ENCODE assay signal across 11 cellular contexts in the genomic region with DNA sequence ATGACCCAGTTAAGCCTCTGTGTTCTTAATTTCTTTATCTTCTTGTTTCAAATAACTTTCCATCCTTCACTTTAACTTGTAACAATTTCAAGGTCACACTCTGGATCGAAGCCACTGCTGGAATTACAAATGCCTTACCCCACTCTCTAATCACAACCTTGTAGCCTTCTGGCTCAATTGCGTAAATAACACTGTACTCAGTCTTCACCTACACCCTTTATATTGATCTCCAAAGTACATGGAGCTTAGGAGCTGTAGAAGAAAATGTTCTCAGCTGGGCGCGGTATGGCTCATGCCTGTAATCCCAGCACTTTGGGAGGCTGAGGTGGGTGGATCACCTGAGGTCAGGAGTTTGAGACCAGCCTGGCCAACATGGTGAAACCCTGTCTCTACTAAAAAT.
"Had no signal": no experiment of that assay in that cellular context is flagged by ENCODE, and none has a peak within 500 bp of the region (broad histone marks: within the 10 kb centered on the region; RNA-seq: fewer than 3 reads in every experiment).

No MANE protein-coding gene starts in this region.

- H3K4me1 ChIP-seq: HAP-1 had no signal

- H3K36me3 ChIP-seq: HAP-1 had no signal

- ATAC-seq: GM23338, HCT116 had no signal

- H3K4me3 ChIP-seq: GM23248, GM23338, HAP-1 had no signal

- DNase-seq: GM23248, GOT3, H7, H9, HCEC 1CT, HFFc6 had no signal

- H3K9me3 ChIP-seq: HAP-1 had no signal

- FAIRE-seq: H1, H54 had no signal

- H3K27ac ChIP-seq: GM23248 had no signal
